Comparison of ENCODE assay signal across 27 cellular contexts in genomic region chr14:51908086-51908485, GRCh38. TPM values are rescaled to one million over a fixed set of nuclear protein-coding genes. Genes with fewer than 3 reads are reported as not detected.
DNase-seq lines count a peak whose midpoint lies in the region; ATAC-seq, FAIRE-seq and TF ChIP-seq lines count a peak whose summit lies in the region.
"Had no signal": no experiment of that assay in that cellular context is flagged by ENCODE, and none has a peak within 500 bp of the region (broad histone marks: within the 10 kb centered on the region; RNA-seq: fewer than 3 reads in every experiment).

No MANE protein-coding gene starts in this region.

- peaks cover 44% of the 10 kb centered on the region for H3K4me1 ChIP-seq in CD8-positive, alpha-beta memory T cell (ENCODE audit: insufficient read depth, low read length)
- H3K4me1 ChIP-seq: pancreas, right atrium auricular region, testis, vagina had no signal

- no peak for FAIRE-seq in GM12891 (lab: Jason Lieb, UNC)
- FAIRE-seq: frontal cortex, pancreas, RCC 7860 had no signal

- intact Hi-C loops in CD14-positive monocyte (cut with micrococcal nuclease), result loop anchor here (5.0 to 10.0 kb wide), 3 partner anchors 61 to 123 kb away; no protein-coding TSS in a partner anchor
- intact Hi-C loops in activated T-helper 2 cell treated with anti-CD3 and anti-CD28 coated beads, Interferon-gamma antibody, Interleukin-2, Interleukin-4, amounts not matched to agents 10 μg/mL and 5 μg/mL and 100 μg/mL, durations not matched to agents 14 hours and 24 hours and 36 hours (cut with micrococcal nuclease), result loop anchor here (5.0 kb wide), 1 partner anchor 79 kb away; the partner anchor contains the start of gene RTRAF

- CTCF ChIA-PET in CD8-positive, alpha-beta memory T cell (lab: Charles Lee), result no interaction called here

- H3K4me1 Mint-ChIP-seq in CD14-positive monocyte, result peaks cover 10% of the 10 kb centered on the region
- H3K4me1 Mint-ChIP-seq in CD8-positive, alpha-beta memory T cell, result peaks cover 77 to 88% (median 88%) of the 10 kb centered on the region in 3 donors
- H3K4me1 Mint-ChIP-seq in activated T-helper 2 cell treated with anti-CD3 and anti-CD28 coated beads, Interferon-gamma antibody, Interleukin-2, Interleukin-4, amounts not matched to agents 10 μg/mL and 5 μg/mL and 100 μg/mL, durations not matched to agents 14 hours and 24 hours and 36 hours (ENCODE audit: low read depth), result peaks cover 23% of the 10 kb centered on the region
- peaks cover 63 to 87% of the 10 kb centered on the region in 2 donors for H3K4me1 Mint-ChIP-seq in natural killer cell treated with Interleukin-12 subunit alpha and Interleukin-12 subunit beta and Interleukin-15 and Interleukin-18, amount 100 ng/mL, for 72 hours (ENCODE audit: low read depth in 2 of 2)

- H3K27ac Mint-ChIP-seq in CD14-positive monocyte, result peak overlapping the region in 4 of 7 donors; percentile 2 to 71 (median 48)
- H3K27ac Mint-ChIP-seq in CD8-positive, alpha-beta memory T cell, result peak overlapping the region in 7 of 8 donors; percentile 10 to 87 (median 73)
- peak overlapping the region; percentile 28 for H3K27ac Mint-ChIP-seq in activated T-helper 2 cell treated with anti-CD3 and anti-CD28 coated beads, Interferon-gamma antibody, Interleukin-2, Interleukin-4, amounts not matched to agents 10 μg/mL and 5 μg/mL and 100 μg/mL, durations not matched to agents 14 hours and 24 hours and 36 hours
- H3K27ac Mint-ChIP-seq in natural killer cell treated with Interleukin-12 subunit alpha and Interleukin-12 subunit beta and Interleukin-15 and Interleukin-18, amount 100 ng/mL, for 72 hours, result peak overlapping the region; percentile 81 to 87
- H3K27ac Mint-ChIP-seq: activated naive CD4-positive, alpha-beta T cell treated with anti-CD3 and anti-CD28 coated beads, Interleukin-2, amount 10 ng/mL, durations not matched to agents 7 days and 5 days had no signal

- H3K36me3 ChIP-seq in CD8-positive, alpha-beta memory T cell (ENCODE audit: insufficient read depth, low read length), result peaks cover 8% of the 10 kb centered on the region
- H3K36me3 ChIP-seq: pancreas, right atrium auricular region, vagina had no signal

- H3K9me3 ChIP-seq in CD8-positive, alpha-beta memory T cell (ENCODE audit: low read length), result peaks cover 9% of the 10 kb centered on the region
- H3K9me3 ChIP-seq: mucosa of descending colon, pancreas, right atrium auricular region, testis, vagina had no signal

- H3K27ac ChIP-seq in CD8-positive, alpha-beta memory T cell (ENCODE audit: low read depth, low read length), result no peak overlapping the region
- H3K27ac ChIP-seq: dorsolateral prefrontal cortex, pancreas, right atrium auricular region, testis, vagina had no signal

- ATAC-seq in natural killer cell treated with Interleukin-12 subunit alpha and Interleukin-12 subunit beta and Interleukin-15 and Interleukin-18, amount 100 ng/mL, for 72 hours, result peak; percentile 73 to 82
- ATAC-seq: mucosa of descending colon; pancreas; stimulated activated naive CD8-positive, alpha-beta T cell treated with anti-CD3 and anti-CD28 coated beads, Interleukin-15, Interleukin-2, amounts not matched to agents 100 U/mL and 50 U/mL, for 24 hours had no signal

- POLR2A ChIA-PET in CD8-positive, alpha-beta memory T cell (lab: Charles Lee), result no interaction called here

- TF ChIP-seq CTCF in CD14-positive monocyte (IDR thresholded peaks at IDR 0.05), result no peak

- no peaks in the 10 kb centered on the region for H3K27me3 ChIP-seq in CD8-positive, alpha-beta memory T cell (ENCODE audit: insufficient read depth, low read length, poor library complexity, severe bottlenecking)
- H3K27me3 ChIP-seq: BLaER1 treated with 17β-estradiol and CSF1 and Interleukin-3, amounts not matched to agents 10 nM and 100 nM; dorsolateral prefrontal cortex; pancreas; right atrium auricular region; testis; vagina had no signal

- DNase-seq in CD14-positive monocyte (ENCODE audit: low spot score) (no peak), GM12891 (ENCODE audit: insufficient read length, low spot score) (no peak), mucosa of gallbladder (ENCODE audit: low spot score) (no peak), NCI-H1105 (lab: John Stamatoyannopoulos, UW) (no peak)
- no peak for DNase-seq in CD8-positive, alpha-beta memory T cell
- no peak for DNase-seq in activated T-helper 2 cell treated with anti-CD3 and anti-CD28 coated beads, Interferon-gamma antibody, Interleukin-2, Interleukin-4, amounts not matched to agents 10 μg/mL and 5 μg/mL and 100 μg/mL, durations not matched to agents 14 hours and 24 hours and 36 hours (ENCODE audit: low spot score)
- DNase-seq in natural killer cell treated with Interleukin-12 subunit alpha and Interleukin-12 subunit beta and Interleukin-15 and Interleukin-18, amount 100 ng/mL, for 72 hours (ENCODE audit: low spot score), result no peak
- DNase-seq: activated naive CD4-positive, alpha-beta T cell treated with anti-CD3 and anti-CD28 coated beads, Interleukin-2, amount 10 ng/mL, durations not matched to agents 7 days and 5 days; activated T-cell treated with anti-CD3 and anti-CD28 coated beads, Interleukin-2, amount 50 U/mL, for 1 hour; Calu3; DMS79; dorsolateral prefrontal cortex; mucosa of descending colon; MV-4-11; NCI-H446; NCI-H748 treated with DMSO at 0.1 percent for 48 hours; pancreas; SIG-M5; stimulated activated naive CD8-positive, alpha-beta T cell treated with anti-CD3 and anti-CD28 coated beads, Interleukin-15, Interleukin-2, amounts not matched to agents 100 U/mL and 50 U/mL, for 24 hours; testis had no signal

- H3K4me3 ChIP-seq in CD8-positive, alpha-beta memory T cell (ENCODE audit: low read length), result no peak overlapping the region
- H3K4me3 ChIP-seq: BLaER1 treated with 17β-estradiol and CSF1 and Interleukin-3, amounts not matched to agents 10 nM and 100 nM; dorsolateral prefrontal cortex; lung; mucosa of descending colon; pancreas; right atrium auricular region; smooth muscle cell; testis; vagina had no signal

- peaks cover 31 to 53% of the 10 kb centered on the region in 2 donors for H3K36me3 Mint-ChIP-seq in CD14-positive monocyte
- peaks cover 22 to 67% (median 27%) of the 10 kb centered on the region in 3 donors for H3K36me3 Mint-ChIP-seq in CD8-positive, alpha-beta memory T cell
- H3K36me3 Mint-ChIP-seq in activated T-helper 2 cell treated with anti-CD3 and anti-CD28 coated beads, Interferon-gamma antibody, Interleukin-2, Interleukin-4, amounts not matched to agents 10 μg/mL and 5 μg/mL and 100 μg/mL, durations not matched to agents 14 hours and 24 hours and 36 hours (ENCODE audit: low read depth), result peaks cover 83% of the 10 kb centered on the region
- H3K36me3 Mint-ChIP-seq in natural killer cell treated with Interleukin-12 subunit alpha and Interleukin-12 subunit beta and Interleukin-15 and Interleukin-18, amount 100 ng/mL, for 72 hours, result peaks cover 63% of the 10 kb centered on the region

- H3K9me3 Mint-ChIP-seq in CD14-positive monocyte, result peaks cover 9 to 33% (median 24%) of the 10 kb centered on the region in 7 donors
- peaks cover 0 to 16% (median 13%) of the 10 kb centered on the region in 5 donors for H3K9me3 Mint-ChIP-seq in CD8-positive, alpha-beta memory T cell
- peaks cover 39% of the 10 kb centered on the region for H3K9me3 Mint-ChIP-seq in activated T-helper 2 cell treated with anti-CD3 and anti-CD28 coated beads, Interferon-gamma antibody, Interleukin-2, Interleukin-4, amounts not matched to agents 10 μg/mL and 5 μg/mL and 100 μg/mL, durations not matched to agents 14 hours and 24 hours and 36 hours
- H3K9me3 Mint-ChIP-seq in natural killer cell treated with Interleukin-12 subunit alpha and Interleukin-12 subunit beta and Interleukin-15 and Interleukin-18, amount 100 ng/mL, for 72 hours, result peaks cover 16% of the 10 kb centered on the region

- H3K27me3 Mint-ChIP-seq in CD14-positive monocyte (ENCODE audit: low read depth in 3 of 3), result peaks cover 0 to under 1% (median 0%) of the 10 kb centered on the region in 3 donors
- peaks cover 0 to 2% of the 10 kb centered on the region in 2 donors for H3K27me3 Mint-ChIP-seq in CD8-positive, alpha-beta memory T cell
- no peaks in the 10 kb centered on the region for H3K27me3 Mint-ChIP-seq in activated T-helper 2 cell treated with anti-CD3 and anti-CD28 coated beads, Interferon-gamma antibody, Interleukin-2, Interleukin-4, amounts not matched to agents 10 μg/mL and 5 μg/mL and 100 μg/mL, durations not matched to agents 14 hours and 24 hours and 36 hours (ENCODE audit: low read depth)
- no peaks in the 10 kb centered on the region for H3K27me3 Mint-ChIP-seq in natural killer cell treated with Interleukin-12 subunit alpha and Interleukin-12 subunit beta and Interleukin-15 and Interleukin-18, amount 100 ng/mL, for 72 hours
- H3K27me3 Mint-ChIP-seq: activated naive CD4-positive, alpha-beta T cell treated with anti-CD3 and anti-CD28 coated beads, Interleukin-2, amount 10 ng/mL, durations not matched to agents 7 days and 5 days had no signal

- no peak for TF ChIP-seq POLR2A in GM12891 (IDR thresholded peaks at IDR 0.05; ENCODE audit: low read depth, low read length)

- H3K4me3 Mint-ChIP-seq in CD14-positive monocyte, result no peak overlapping the region
- H3K4me3 Mint-ChIP-seq in CD8-positive, alpha-beta memory T cell, result peak overlapping the region in 2 of 7 donors; percentile 1 to 69
- H3K4me3 Mint-ChIP-seq in activated T-helper 2 cell treated with anti-CD3 and anti-CD28 coated beads, Interferon-gamma antibody, Interleukin-2, Interleukin-4, amounts not matched to agents 10 μg/mL and 5 μg/mL and 100 μg/mL, durations not matched to agents 14 hours and 24 hours and 36 hours (ENCODE audit: low read depth), result no peak overlapping the region
- H3K4me3 Mint-ChIP-seq in natural killer cell treated with Interleukin-12 subunit alpha and Interleukin-12 subunit beta and Interleukin-15 and Interleukin-18, amount 100 ng/mL, for 72 hours, result peak overlapping the region; percentile 73
- H3K4me3 Mint-ChIP-seq: activated naive CD4-positive, alpha-beta T cell treated with anti-CD3 and anti-CD28 coated beads, Interleukin-2, amount 10 ng/mL, durations not matched to agents 7 days and 5 days had no signal

TF ChIP-seq in GM12891, 5 proteins besides CTCF, POLR2A, EP300 and RAD21:
- no peak for TF ChIP-seq POU2F2 (IDR thresholded peaks at IDR 0.05; ENCODE audit: low read depth, low read length)
- no peak for TF ChIP-seq TAF1 (IDR thresholded peaks at IDR 0.05; ENCODE audit: low read depth, low read length)
- TF ChIP-seq POLR2AphosphoS5 (IDR thresholded peaks at IDR 0.05; ENCODE audit: low read depth, low read length), result no peak
- TF ChIP-seq SPI1 (IDR thresholded peaks at IDR 0.05; ENCODE audit: low read depth, low read length), result no peak
- no peak for TF ChIP-seq PAX5 (IDR thresholded peaks at IDR 0.05; ENCODE audit: insufficient read depth, low read length, severe bottlenecking)
TF ChIP-seq in GM12891: peak in this region for 0.

RNA-seq across cellular contexts. Expression of gene GNG2, which starts 47.7 kb away (rescaled TPM):
- polyA plus RNA-seq in CD14-positive monocyte, result 100 to 1,000 TPM; 146 to 151 TPM
- 100 to 1,000 TPM; 106 to 112 TPM for total RNA-seq in CD8-positive, alpha-beta memory T cell
- 218 TPM for polyA plus RNA-seq in CD8-positive, alpha-beta memory T cell
- total RNA-seq in activated T-helper 2 cell treated with anti-CD3 and anti-CD28 coated beads, Interferon-gamma antibody, Interleukin-2, Interleukin-4, amounts not matched to agents 10 μg/mL and 5 μg/mL and 100 μg/mL, durations not matched to agents 14 hours and 24 hours and 36 hours, result 120 and 128 TPM in 2 replicates
- total RNA-seq in natural killer cell treated with Interleukin-12 subunit alpha and Interleukin-12 subunit beta and Interleukin-15 and Interleukin-18, amount 100 ng/mL, for 72 hours, result 100 to 1,000 TPM; 293 to 495 TPM
- polyA plus RNA-seq in GM12891 (2012; ENCODE audit: low read depth, missing spikeins), result 33.6 TPM
- total RNA-seq in mucosa of gallbladder, result 14.2 TPM
- total RNA-seq: Calu3 had no signal

Comparison
In these comparisons a context has a peak if more than half of its experiments do, and no peak if none do; other contexts are left out.
1. H3K27ac Mint-ChIP-seq: peak in every context shown above with its lines; median percentile 84 in natural killer cell treated with Interleukin-12 subunit alpha and Interleukin-12 subunit beta and Interleukin-15 and Interleukin-18, amount 100 ng/mL, for 72 hours; 73 in CD8-positive, alpha-beta memory T cell; 48 in CD14-positive monocyte; 28 in activated T-helper 2 cell treated with anti-CD3 and anti-CD28 coated beads, Interferon-gamma antibody, Interleukin-2, Interleukin-4, amounts not matched to agents 10 μg/mL and 5 μg/mL and 100 μg/mL, durations not matched to agents 14 hours and 24 hours and 36 hours.